Comparison of ENCODE assay signal across 18 cellular contexts in the genomic region with DNA sequence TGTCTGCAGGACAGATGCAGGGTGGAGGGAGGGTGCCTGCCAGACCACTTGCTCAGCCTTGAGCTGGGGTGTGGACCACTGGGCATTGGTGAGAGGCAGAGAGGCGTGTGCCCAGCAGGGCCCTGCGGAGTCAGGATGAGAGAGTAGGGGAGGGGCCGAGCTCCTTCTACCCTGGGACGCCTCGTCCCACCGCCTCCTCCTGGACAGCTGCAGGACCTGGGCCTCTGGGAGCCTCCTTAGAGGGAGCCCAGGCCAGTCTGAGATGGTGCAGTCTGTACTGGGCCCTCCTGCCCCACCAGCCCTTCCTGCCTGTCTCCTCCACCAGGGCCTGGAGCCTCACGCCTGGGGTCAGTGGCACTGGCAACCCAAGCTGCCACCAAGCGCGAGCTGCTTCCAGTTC.
"Had no signal": no experiment of that assay in that cellular context is flagged by ENCODE, and none has a peak within 500 bp of the region (broad histone marks: within the 10 kb centered on the region; RNA-seq: fewer than 3 reads in every experiment).

No MANE protein-coding gene starts in this region.

- H3K27ac Mint-ChIP-seq: natural killer cell had no signal

- H3K36me3 Mint-ChIP-seq: natural killer cell had no signal

- H3K9me3 ChIP-seq: gastrocnemius medialis, lower lobe of right lung, psoas muscle, spleen, suprapubic skin, transverse colon, upper lobe of right lung, uterus had no signal

- H3K27ac ChIP-seq: dorsolateral prefrontal cortex, gastrocnemius medialis, lower lobe of right lung, psoas muscle, skin epidermis, spleen, suprapubic skin, transverse colon, upper lobe of right lung, uterus had no signal

- H3K4me1 Mint-ChIP-seq: natural killer cell had no signal

- DNase-seq: dorsolateral prefrontal cortex; effector CD4-positive, alpha-beta T cell; gastrocnemius medialis; head of caudate nucleus; left ventricle myocardium superior; lower lobe of right lung; natural killer cell; psoas muscle; right cardiac atrium; spleen; stimulated activated CD4-positive, alpha-beta T cell treated with anti-CD3 and anti-CD28 coated beads, Interleukin-4, amount 100 ng/mL, for 4 hours; stimulated activated naive CD4-positive, alpha-beta T cell; stimulated activated naive CD8-positive, alpha-beta T cell treated with anti-CD3 and anti-CD28 coated beads, Interleukin-15, amount 100 ng/mL, for 72 hours; transverse colon; upper lobe of right lung; uterus had no signal

- H3K4me3 ChIP-seq: dorsolateral prefrontal cortex, gastrocnemius medialis, lower lobe of right lung, psoas muscle, skin epidermis, spleen, suprapubic skin, transverse colon, upper lobe of right lung, uterus had no signal

- H3K4me3 Mint-ChIP-seq: natural killer cell; stimulated activated naive CD8-positive, alpha-beta T cell treated with anti-CD3 and anti-CD28 coated beads, Interleukin-15, amount 100 ng/mL, for 72 hours had no signal

- H3K9me3 Mint-ChIP-seq: natural killer cell; stimulated activated naive CD8-positive, alpha-beta T cell treated with anti-CD3 and anti-CD28 coated beads, Interleukin-15, amount 100 ng/mL, for 72 hours had no signal

- H3K27me3 ChIP-seq: uterus had no signal

- ATAC-seq: gastrocnemius medialis; left ventricle myocardium superior; lower lobe of right lung; natural killer cell; psoas muscle; right cardiac atrium; stimulated activated naive CD8-positive, alpha-beta T cell treated with anti-CD3 and anti-CD28 coated beads, Interleukin-15, amount 100 ng/mL, for 72 hours; upper lobe of right lung had no signal

- H3K4me1 ChIP-seq: gastrocnemius medialis, lower lobe of right lung, psoas muscle, upper lobe of right lung, uterus had no signal
